ENCODE assay signal across 9 cellular contexts in genomic region chr11:119641991-119642745, GRCh38.
DNase-seq lines count a peak whose midpoint lies in the region; ATAC-seq and TF ChIP-seq lines count a peak whose summit lies in the region.
"Had no signal": no experiment of that assay in that cellular context is flagged by ENCODE, and none has a peak within 500 bp of the region (broad histone marks: within the 10 kb centered on the region; RNA-seq: fewer than 3 reads in every experiment).

No MANE protein-coding gene starts in this region.

- H3K27ac Mint-ChIP-seq in GM23338 (no peak overlapping the region), type B pancreatic cell (no peak overlapping the region)

- H3K27me3 Mint-ChIP-seq in GM23338 (ENCODE audit: insufficient read depth, low read depth, poor library complexity) (peaks cover 18% of the 10 kb centered on the region), type B pancreatic cell (peaks cover 12% of the 10 kb centered on the region)

- no peaks in the 10 kb centered on the region for H3K9me2 ChIP-seq in GM23338 (ENCODE audit: insufficient read depth)

- intact Hi-C loops in Panc1 (cut with micrococcal nuclease; ENCODE audit: unreplicated experiment) = no loop called here

- H3K9me3 Mint-ChIP-seq in GM23338 (no peaks in the 10 kb centered on the region), type B pancreatic cell (no peaks in the 10 kb centered on the region)

- DNase-seq in CMK (ENCODE audit: low read depth) (peak; percentile 20), GM23338 (ENCODE audit: low spot score) (peak; percentile 79), Panc1 (ENCODE audit: low read depth, low spot score) (peak; percentile 15), fibroblast of pulmonary artery (ENCODE audit: low read depth) (peak; percentile 29), type B pancreatic cell (ENCODE audit: extremely low spot score, unreplicated experiment) (no peak), AG20443 (ENCODE audit: low spot score) (no peak)

- H3F3A ChIP-seq in GM23338 (replicated peaks; ENCODE audit: low read depth) = no peaks in the 10 kb centered on the region

- H3K4me1 Mint-ChIP-seq in GM23338 (peaks cover 4% of the 10 kb centered on the region), type B pancreatic cell (ENCODE audit: unreplicated experiment) (peaks cover 11% of the 10 kb centered on the region)

- H3K27ac ChIP-seq in GM23338 (ENCODE audit: low read depth) = no peak overlapping the region
- H3K27ac ChIP-seq in Panc1 (ENCODE audit: low read length) = no peak overlapping the region
- H3K27ac ChIP-seq: SJSA1 had no signal

- ATAC-seq in GM23338 (peak; percentile 76), Panc1 (peak; percentile 74), GM19328 (IDR thresholded peaks at IDR 0.05; ENCODE audit: unreplicated experiment) (no peak), HG02798 (IDR thresholded peaks at IDR 0.05; ENCODE audit: poor library complexity, unreplicated experiment) (no peak)

- H4K20me1 ChIP-seq in GM23338 (replicated peaks; ENCODE audit: insufficient read depth) = no peaks in the 10 kb centered on the region

- no peak overlapping the region for H2AFZ ChIP-seq in GM23338

- H3K4me2 ChIP-seq in GM23338 = no peak overlapping the region

- H3K36me3 ChIP-seq in GM23338 (ENCODE audit: insufficient read depth) (no peaks in the 10 kb centered on the region), Panc1 (ENCODE audit: control insufficient read depth, insufficient read depth, low read length) (no peaks in the 10 kb centered on the region)
- H3K36me3 ChIP-seq: SJSA1 had no signal

- H3K9me3 ChIP-seq in Panc1 (ENCODE audit: control insufficient read depth, insufficient read depth, low read depth, low read length) = no peaks in the 10 kb centered on the region
- H3K9me3 ChIP-seq: SJSA1 had no signal

- BruUV-seq in Panc1 (replicated peaks; lab: Mats Ljungman, UMichigan) = no TSS peak

- H3K4me3 ChIP-seq in GM23338 (no peak overlapping the region), Panc1 (ENCODE audit: low read depth in 2 of 2, low read length in 2 of 2) (no peak overlapping the region), fibroblast of pulmonary artery (replicated peaks; ENCODE audit: low read depth, low read length) (no peak overlapping the region)
- H3K4me3 ChIP-seq: SJSA1 had no signal

- H3K4me3 Mint-ChIP-seq in GM23338 (no peak overlapping the region), type B pancreatic cell (no peak overlapping the region)

- H3K27me3 ChIP-seq in GM23338 (ENCODE audit: insufficient read depth) (no peaks in the 10 kb centered on the region), Panc1 (ENCODE audit: control insufficient read depth, insufficient read depth, low read length) (no peaks in the 10 kb centered on the region)
- H3K27me3 ChIP-seq: SJSA1 had no signal

- POLR2A ChIA-PET in Panc1 (lab: Charles Lee) = interaction anchor here (0.7 kb wide), 1 partner anchor 23 kb away, joined by 5 read pairs; no protein-coding TSS in a partner anchor

- in situ Hi-C loops in Panc1 (cut with HindIII; ENCODE audit: low pct_unique_long_range_greater_than_20kb, low sequenced_read_pairs) = no loop called here

- TF ChIP-seq CTCF in GM23338 (conservative IDR thresholded peaks at IDR 0.05; ENCODE audit: low read depth in 2 of 2) (peak; percentile 74 to 78), Panc1 (IDR thresholded peaks at IDR 0.05) (peak; percentile 93), fibroblast of pulmonary artery (IDR thresholded peaks at IDR 0.05; ENCODE audit: low read length, missing control alignments) (peak; percentile 46), type B pancreatic cell (conservative IDR thresholded peaks at IDR 0.05) (peak; percentile 64)

- H3K36me3 Mint-ChIP-seq in GM23338 (ENCODE audit: low read depth) (no peaks in the 10 kb centered on the region), type B pancreatic cell (no peaks in the 10 kb centered on the region)

- no peaks in the 10 kb centered on the region for H3K4me1 ChIP-seq in GM23338 (ENCODE audit: insufficient read depth)
- no peaks in the 10 kb centered on the region for H3K4me1 ChIP-seq in Panc1 (ENCODE audit: control insufficient read depth, insufficient read depth, low read length)
- H3K4me1 ChIP-seq: SJSA1 had no signal

- CTCF ChIA-PET in Panc1 (lab: Charles Lee) = interaction anchor here (0.6 to 1.0 kb wide), 10 partner anchors 22 to 626 kb away, joined by 3 to 10 read pairs (median 4); no protein-coding TSS in a partner anchor

- H3K79me2 ChIP-seq in GM23338 (replicated peaks; ENCODE audit: insufficient read depth) = no peaks in the 10 kb centered on the region

TF ChIP-seq in GM23338, 12 proteins besides CTCF, POLR2A, EP300 and RAD21:
- TF ChIP-seq POLR2AphosphoS5 (IDR thresholded peaks at IDR 0.05; ENCODE audit: low read depth) (no peak), STAT1 (IDR thresholded peaks at IDR 0.05; ENCODE audit: unreplicated experiment) (no peak)

Comparison
In these comparisons a context has a peak if more than half of its experiments do, and no peak if none do; other contexts are left out.
1. DNase-seq: peak in CMK (single experiment), GM23338 (single experiment), Panc1 (single experiment) and fibroblast of pulmonary artery (single experiment); none in type B pancreatic cell (single experiment) and AG20443 (single experiment).
2. ATAC-seq: peak in GM23338 (single experiment) and Panc1 (single experiment); none in GM19328 (single experiment) and HG02798 (single experiment).
3. Peak in every context shown above with its lines, with median percentiles within 50 percentile points of each other: CTCF ChIP-seq.